Comparison of ENCODE assay signal across 8 cellular contexts in the genomic region with DNA sequence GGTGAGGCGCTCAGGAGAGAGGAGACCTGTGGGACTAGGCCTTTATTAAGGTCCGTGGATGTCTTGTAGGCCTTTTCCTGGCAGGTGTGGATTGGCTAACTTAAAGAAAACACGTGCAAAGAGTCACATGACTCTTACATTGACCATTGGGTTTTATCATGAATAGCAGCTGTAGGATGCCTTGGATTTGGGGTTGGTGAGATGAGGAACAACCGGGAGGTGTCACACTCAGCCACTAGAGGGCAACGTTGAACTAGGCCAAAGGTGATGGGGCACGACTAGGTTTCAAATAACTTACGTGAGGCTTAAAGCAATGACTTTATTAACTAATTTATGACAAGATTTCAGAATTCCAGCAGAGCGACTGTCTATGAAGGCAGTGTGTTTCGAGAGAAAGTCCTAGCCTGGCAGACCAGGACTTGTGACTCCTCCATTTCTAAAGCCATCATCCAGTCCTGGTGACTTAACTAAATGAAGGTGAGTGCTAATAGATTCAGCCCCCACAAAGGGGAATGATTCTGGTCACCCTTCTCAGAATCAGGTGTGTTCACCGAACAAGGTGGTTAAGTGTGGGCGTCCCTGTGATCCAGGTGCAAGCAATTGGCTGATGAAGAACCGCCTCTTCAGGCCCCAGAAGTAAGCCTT.
DNase-seq lines count a peak whose midpoint lies in the region; ATAC-seq lines count a peak whose summit lies in the region.

No MANE protein-coding gene starts in this region.

- intact Hi-C loops in head of caudate nucleus (cut with DNase I) = no loop called here

- ATAC-seq in GM21619 (IDR thresholded peaks at IDR 0.05; ENCODE audit: unreplicated experiment) = peak; percentile 87

- DNase-seq in SIG-M5 treated with dmso at 0.1 percent for 504 hours (lab: John Stamatoyannopoulos, UW; ENCODE audit: unreplicated experiment) = peak; percentile 2
- no peak for DNase-seq in SIG-M5 (lab: John Stamatoyannopoulos, UW)
- peak; percentile 70 for DNase-seq in KBM-7
- peak; percentile 57 for DNase-seq in activated CD4-positive, alpha-beta T cell treated with anti-CD3 and anti-CD28 coated beads for 48 hours
- DNase-seq in head of caudate nucleus = peak in 33 of 42 donors; percentile 3 to 75 (median 30)
- peak; percentile 60 for DNase-seq in stimulated activated CD8-positive, alpha-beta memory T cell treated with anti-CD3 and anti-CD28 coated beads, Interleukin-4, amount 100 ng/mL, for 48 hours
- DNase-seq in globus pallidus (ENCODE audit: low spot score) = no peak

- in situ Hi-C loops in KBM-7 (cut with MboI; ENCODE audit: low pct_unique_long_range_greater_than_20kb, low sequenced_read_pairs) = loop anchor here (25.0 kb wide), 1 partner anchor 860 kb away; no protein-coding TSS in a partner anchor

Comparison
In these comparisons a context has a peak if more than half of its experiments do, and no peak if none do; other contexts are left out.
1. DNase-seq: peak in SIG-M5 treated with dmso at 0.1 percent for 504 hours (single experiment), KBM-7 (single experiment), activated CD4-positive, alpha-beta T cell treated with anti-CD3 and anti-CD28 coated beads for 48 hours (single experiment), head of caudate nucleus (33 of 42) and stimulated activated CD8-positive, alpha-beta memory T cell treated with anti-CD3 and anti-CD28 coated beads, Interleukin-4, amount 100 ng/mL, for 48 hours (single experiment); none in SIG-M5 (single experiment) and globus pallidus (single experiment).